In the genomic region with DNA sequence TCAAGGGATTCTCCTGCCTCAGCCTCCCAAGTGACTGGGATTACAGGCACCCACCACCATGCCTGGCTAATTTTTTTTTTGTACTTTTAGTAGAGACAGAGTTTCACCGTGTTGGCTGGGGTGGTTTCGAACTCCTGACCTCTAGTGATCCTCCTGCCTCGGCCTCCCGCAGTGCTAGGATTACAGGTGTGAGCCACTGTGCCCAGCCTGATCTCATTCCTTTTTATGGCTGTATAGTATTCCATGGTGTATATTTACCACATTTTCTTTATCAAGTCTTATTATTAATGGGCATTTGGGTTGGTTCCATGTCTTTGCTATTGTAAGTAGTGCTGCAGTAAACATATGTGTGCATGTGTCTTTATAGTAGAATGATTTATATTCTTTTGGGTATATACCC, we compare ENCODE assay signal across 1 cellular context. TPM values are rescaled to one million over a fixed set of nuclear protein-coding genes. Genes with fewer than 3 reads are reported as not detected.
"Had no signal": no experiment of that assay in that cellular context is flagged by ENCODE, and none has a peak within 500 bp of the region (broad histone marks: within the 10 kb centered on the region; RNA-seq: fewer than 3 reads in every experiment).

No MANE protein-coding gene starts in this region.

RNA-seq across cellular contexts. Expression of a gene that starts 50.4 kb away (rescaled TPM):
- total RNA-seq: activated T-helper 1 cell treated with anti-CD3 and anti-CD28 coated beads, Interleukin-12 subunit alpha, Interleukin-12 subunit beta, Interleukin-2, Interleukin-4 antibody, amounts not matched to agents 30 ng/mL and 10 ng/mL and 1 ng/mL, durations not matched to agents 14 hours and 24 hours and 36 hours had no signal
